ENCODE assay signal across 8 cellular contexts in genomic region chr17:21034350-21035235, GRCh38. TPM values are rescaled to one million over a fixed set of nuclear protein-coding genes. Genes with fewer than 3 reads are reported as not detected.
DNase-seq lines count a peak whose midpoint lies in the region; ATAC-seq and TF ChIP-seq lines count a peak whose summit lies in the region.

No MANE protein-coding gene starts in this region.

- no peaks in the 10 kb centered on the region for H3K9me3 ChIP-seq in right lobe of liver
- H3K9me3 ChIP-seq in neural progenitor cell (ENCODE audit: low read depth) = no peaks in the 10 kb centered on the region

- no peak overlapping the region for H3K4me2 ChIP-seq in neural progenitor cell

- H3K4me3 ChIP-seq in right lobe of liver (no peak overlapping the region), neural progenitor cell (no peak overlapping the region)

- no peak overlapping the region for H3K9ac ChIP-seq in neural progenitor cell

- H4K20me1 ChIP-seq in neural progenitor cell (ENCODE audit: low read depth) = peaks cover 100% of the 10 kb centered on the region

- no peak overlapping the region for H2AFZ ChIP-seq in neural progenitor cell (replicated peaks)

- no peaks in the 10 kb centered on the region for H3K9me3 Mint-ChIP-seq in activated naive CD8-positive, alpha-beta T cell (ENCODE audit: low read depth)
- H3K9me3 Mint-ChIP-seq in neural progenitor cell = no peaks in the 10 kb centered on the region

- TF ChIP-seq CTCF in right lobe of liver (IDR thresholded peaks at IDR 0.05) (no peak), neural progenitor cell (IDR thresholded peaks at IDR 0.05) (no peak)

- peaks cover 84% of the 10 kb centered on the region for H3K4me1 Mint-ChIP-seq in activated naive CD8-positive, alpha-beta T cell (ENCODE audit: low read depth)
- H3K4me1 Mint-ChIP-seq in neural progenitor cell = peaks cover 40% of the 10 kb centered on the region

- no peaks in the 10 kb centered on the region for H3K27me3 ChIP-seq in right lobe of liver
- H3K27me3 ChIP-seq in neural progenitor cell = no peaks in the 10 kb centered on the region

- H3K36me3 ChIP-seq in right lobe of liver = no peaks in the 10 kb centered on the region
- H3K36me3 ChIP-seq in neural progenitor cell = peaks cover 9% of the 10 kb centered on the region

- H3K27ac ChIP-seq in right lobe of liver (peak overlapping the region in 1 of 3 donors; percentile 48), neural progenitor cell (no peak overlapping the region)

- H3K36me3 Mint-ChIP-seq in activated naive CD8-positive, alpha-beta T cell = peaks cover 6% of the 10 kb centered on the region
- H3K36me3 Mint-ChIP-seq in neural progenitor cell = peaks cover 60% of the 10 kb centered on the region

- DNase-seq in stimulated activated CD4-positive, alpha-beta T cell treated with anti-CD3 and anti-CD28 coated beads, Interleukin-4, amount 100 ng/mL, for 24 hours = peak; percentile 15
- no peak for DNase-seq in stimulated activated CD4-positive, alpha-beta T cell treated with anti-CD3 and anti-CD28 coated beads, Interleukin-12 subunit alpha, Interleukin-12 subunit beta, amount 100 ng/mL, for 4 hours
- DNase-seq in right lobe of liver (no peak), Kasumi-1 (lab: John Stamatoyannopoulos, UW) (no peak), NCI-H187 (lab: John Stamatoyannopoulos, UW) (no peak), neural progenitor cell (ENCODE audit: low spot score) (no peak)

- peaks cover 100% of the 10 kb centered on the region for H3K79me2 ChIP-seq in neural progenitor cell (ENCODE audit: low read depth)

- H3K4me1 ChIP-seq in right lobe of liver (peaks cover 0 to 50% (median 19%) of the 10 kb centered on the region in 4 donors), neural progenitor cell (peaks cover 24% of the 10 kb centered on the region)

- H3F3A ChIP-seq in neural progenitor cell (ENCODE audit: low read depth) = peaks cover 16% of the 10 kb centered on the region

- 22% methylated on average over 13 of the region's 13 CpGs for WGBS in right lobe of liver (ENCODE audit: insufficient coverage, low coverage, low lambda C conversion rate, missing lambda C conversion rate)

- H3K27me3 Mint-ChIP-seq in activated naive CD8-positive, alpha-beta T cell = no peaks in the 10 kb centered on the region
- H3K27me3 Mint-ChIP-seq in neural progenitor cell (ENCODE audit: insufficient read depth, low read depth) = peaks cover 3% of the 10 kb centered on the region

- no peak for TF ChIP-seq POLR2A in right lobe of liver (IDR thresholded peaks at IDR 0.05)

- H3K27ac Mint-ChIP-seq in activated naive CD8-positive, alpha-beta T cell = peak overlapping the region; percentile 91
- H3K27ac Mint-ChIP-seq in neural progenitor cell = no peak overlapping the region

- intact Hi-C loops in right lobe of liver (cut with DNase I) = no loop called here

- peak; percentile 40 for ATAC-seq in HG03565 (IDR thresholded peaks at IDR 0.05; ENCODE audit: unreplicated experiment)
- ATAC-seq in right lobe of liver = peak; percentile 55 to 67 (median 56)

- peak overlapping the region; percentile 88 for H3K4me3 Mint-ChIP-seq in activated naive CD8-positive, alpha-beta T cell
- H3K4me3 Mint-ChIP-seq in neural progenitor cell = no peak overlapping the region

RNA-seq across cellular contexts. Expression of gene USP22, which starts 8.2 kb away (rescaled TPM):
- total RNA-seq in right lobe of liver (10 to 100 TPM; 69.8 to 81.2 (median 77.7) TPM), neural progenitor cell (ENCODE audit: low replicate concordance) (192 and 244 TPM in 2 replicates)
